In genomic region chr1:55951291-55951690, GRCh38 we compare ENCODE assay signal across 30 cellular contexts.
"Had no signal": no experiment of that assay in that cellular context is flagged by ENCODE, and none has a peak within 500 bp of the region (broad histone marks: within the 10 kb centered on the region; RNA-seq: fewer than 3 reads in every experiment).

No MANE protein-coding gene starts in this region.

- H3K4me1 Mint-ChIP-seq: activated CD4-positive, alpha-beta memory T cell treated with anti-CD3 and anti-CD28 coated beads, Interleukin-2, amount 10 ng/mL, durations not matched to agents 7 days and 5 days; activated CD4-positive, alpha-beta T cell treated with anti-CD3 and anti-CD28 coated beads, Interleukin-2, amount 10 ng/mL, durations not matched to agents 24 days and 14 days; activated T-helper 17 cell treated with anti-CD3 and anti-CD28 coated beads, Interleukin-2, amount 50 U/mL, for 72 hours; stimulated activated effector memory CD8-positive, alpha-beta T cell treated with anti-CD3 and anti-CD28 coated beads, Interleukin-12 subunit alpha, Interleukin-12 subunit beta, amount 100 ng/mL, for 72 hours had no signal

- H3K4me3 ChIP-seq: adrenal gland, cardiac muscle cell, colonic mucosa, gastrocnemius medialis, left lung, lung, mucosa of descending colon, ovary, prostate gland, thyroid gland, upper lobe of right lung had no signal

- H3K27ac ChIP-seq: adrenal gland, cardiac muscle cell, colonic mucosa, gastrocnemius medialis, left lung, ovary, prostate gland, thyroid gland, upper lobe of right lung had no signal

- H3K36me3 Mint-ChIP-seq: activated naive CD8-positive, alpha-beta T cell; brain; stimulated activated effector memory CD8-positive, alpha-beta T cell treated with anti-CD3 and anti-CD28 coated beads, Interleukin-12 subunit alpha, Interleukin-12 subunit beta, amount 100 ng/mL, for 72 hours had no signal

- ATAC-seq: activated T-cell treated with anti-CD3 and anti-CD28 coated beads, Interleukin-2, amount 50 U/mL, for 4 hours; activated T-helper 17 cell treated with anti-CD3 and anti-CD28 coated beads, Interleukin-2, amount 50 U/mL, for 72 hours; gastrocnemius medialis; left lung; mucosa of descending colon; sciatic nerve; stimulated activated effector memory CD8-positive, alpha-beta T cell treated with anti-CD3 and anti-CD28 coated beads, Interleukin-12 subunit alpha, Interleukin-12 subunit beta, amount 100 ng/mL, for 72 hours; upper lobe of right lung had no signal

- DNase-seq: activated CD4-positive, alpha-beta memory T cell treated with anti-CD3 and anti-CD28 coated beads, Interleukin-2, amount 10 ng/mL, durations not matched to agents 7 days and 5 days; activated CD4-positive, alpha-beta T cell treated with anti-CD3 and anti-CD28 coated beads, Interleukin-2, amount 10 ng/mL, durations not matched to agents 24 days and 14 days; activated CD4-positive, CD25-positive, alpha-beta regulatory T cell treated with anti-CD3 and anti-CD28 coated beads, Interleukin-2, amount 50 U/mL, for 72 hours; activated T-cell treated with anti-CD3 and anti-CD28 coated beads, Interleukin-2, amount 50 U/mL, for 4 hours; adrenal gland; aorta; cerebellar nuclear complex; colonic mucosa; effector CD8-positive, alpha-beta T cell; gastrocnemius medialis; glutamatergic neuron; left lung; mucosa of descending colon; ovary; retina; small intestine; stimulated activated CD4-positive, alpha-beta T cell treated with anti-CD3 and anti-CD28 coated beads, Interleukin-4, amount 100 ng/mL, for 24 hours; T-helper 2 cell; thyroid gland; upper lobe of right lung had no signal

- H3K36me3 ChIP-seq: adrenal gland, cardiac muscle cell, colonic mucosa, gastrocnemius medialis, left lung, ovary, prostate gland, thyroid gland, upper lobe of right lung had no signal

- H3K4me3 Mint-ChIP-seq: activated CD4-positive, alpha-beta memory T cell treated with anti-CD3 and anti-CD28 coated beads, Interleukin-2, amount 10 ng/mL, durations not matched to agents 7 days and 5 days; activated CD4-positive, alpha-beta T cell treated with anti-CD3 and anti-CD28 coated beads, Interleukin-2, amount 10 ng/mL, durations not matched to agents 24 days and 14 days; activated naive CD8-positive, alpha-beta T cell; activated T-cell treated with anti-CD3 and anti-CD28 coated beads, Interleukin-2, amount 50 U/mL, for 4 hours; activated T-helper 17 cell treated with anti-CD3 and anti-CD28 coated beads, Interleukin-2, amount 50 U/mL, for 72 hours; brain; nephron; stimulated activated effector memory CD8-positive, alpha-beta T cell treated with anti-CD3 and anti-CD28 coated beads, Interleukin-12 subunit alpha, Interleukin-12 subunit beta, amount 100 ng/mL, for 72 hours; stimulated activated naive CD8-positive, alpha-beta T cell treated with anti-CD3 and anti-CD28 coated beads, Interleukin-15, Interleukin-2, amounts not matched to agents 100 ng/mL and 50 ng/mL, for 24 hours had no signal

- FAIRE-seq: small intestine had no signal

- H3K27me3 ChIP-seq: adrenal gland, cardiac muscle cell, colonic mucosa, gastrocnemius medialis, left lung, ovary, thyroid gland, upper lobe of right lung had no signal

- H3K27me3 Mint-ChIP-seq: activated CD4-positive, alpha-beta memory T cell treated with anti-CD3 and anti-CD28 coated beads, Interleukin-2, amount 10 ng/mL, durations not matched to agents 7 days and 5 days; activated CD4-positive, alpha-beta T cell treated with anti-CD3 and anti-CD28 coated beads, Interleukin-2, amount 10 ng/mL, durations not matched to agents 24 days and 14 days; brain had no signal

- H3K4me1 ChIP-seq: adrenal gland, colonic mucosa, gastrocnemius medialis, left lung, prostate gland, upper lobe of right lung had no signal

- H3K9me3 Mint-ChIP-seq: activated CD4-positive, alpha-beta memory T cell treated with anti-CD3 and anti-CD28 coated beads, Interleukin-2, amount 10 ng/mL, durations not matched to agents 7 days and 5 days; activated CD4-positive, alpha-beta T cell treated with anti-CD3 and anti-CD28 coated beads, Interleukin-2, amount 10 ng/mL, durations not matched to agents 24 days and 14 days; activated T-cell treated with anti-CD3 and anti-CD28 coated beads, Interleukin-2, amount 50 U/mL, for 4 hours; activated T-helper 17 cell treated with anti-CD3 and anti-CD28 coated beads, Interleukin-2, amount 50 U/mL, for 72 hours; stimulated activated naive CD8-positive, alpha-beta T cell treated with anti-CD3 and anti-CD28 coated beads, Interleukin-15, Interleukin-2, amounts not matched to agents 100 ng/mL and 50 ng/mL, for 24 hours had no signal

- H3K27ac Mint-ChIP-seq: activated CD4-positive, alpha-beta memory T cell treated with anti-CD3 and anti-CD28 coated beads, Interleukin-2, amount 10 ng/mL, durations not matched to agents 7 days and 5 days; activated CD4-positive, alpha-beta T cell treated with anti-CD3 and anti-CD28 coated beads, Interleukin-2, amount 10 ng/mL, durations not matched to agents 24 days and 14 days; activated naive CD8-positive, alpha-beta T cell; activated T-helper 17 cell treated with anti-CD3 and anti-CD28 coated beads, Interleukin-2, amount 50 U/mL, for 72 hours; brain; nephron; stimulated activated effector memory CD8-positive, alpha-beta T cell treated with anti-CD3 and anti-CD28 coated beads, Interleukin-12 subunit alpha, Interleukin-12 subunit beta, amount 100 ng/mL, for 72 hours; stimulated activated naive CD8-positive, alpha-beta T cell treated with anti-CD3 and anti-CD28 coated beads, Interleukin-15, Interleukin-2, amounts not matched to agents 100 ng/mL and 50 ng/mL, for 24 hours had no signal

- H3K9me3 ChIP-seq: adrenal gland, colonic mucosa, gastrocnemius medialis, left lung, mucosa of descending colon, ovary, prostate gland, thyroid gland, upper lobe of right lung had no signal
